In the genomic region with DNA sequence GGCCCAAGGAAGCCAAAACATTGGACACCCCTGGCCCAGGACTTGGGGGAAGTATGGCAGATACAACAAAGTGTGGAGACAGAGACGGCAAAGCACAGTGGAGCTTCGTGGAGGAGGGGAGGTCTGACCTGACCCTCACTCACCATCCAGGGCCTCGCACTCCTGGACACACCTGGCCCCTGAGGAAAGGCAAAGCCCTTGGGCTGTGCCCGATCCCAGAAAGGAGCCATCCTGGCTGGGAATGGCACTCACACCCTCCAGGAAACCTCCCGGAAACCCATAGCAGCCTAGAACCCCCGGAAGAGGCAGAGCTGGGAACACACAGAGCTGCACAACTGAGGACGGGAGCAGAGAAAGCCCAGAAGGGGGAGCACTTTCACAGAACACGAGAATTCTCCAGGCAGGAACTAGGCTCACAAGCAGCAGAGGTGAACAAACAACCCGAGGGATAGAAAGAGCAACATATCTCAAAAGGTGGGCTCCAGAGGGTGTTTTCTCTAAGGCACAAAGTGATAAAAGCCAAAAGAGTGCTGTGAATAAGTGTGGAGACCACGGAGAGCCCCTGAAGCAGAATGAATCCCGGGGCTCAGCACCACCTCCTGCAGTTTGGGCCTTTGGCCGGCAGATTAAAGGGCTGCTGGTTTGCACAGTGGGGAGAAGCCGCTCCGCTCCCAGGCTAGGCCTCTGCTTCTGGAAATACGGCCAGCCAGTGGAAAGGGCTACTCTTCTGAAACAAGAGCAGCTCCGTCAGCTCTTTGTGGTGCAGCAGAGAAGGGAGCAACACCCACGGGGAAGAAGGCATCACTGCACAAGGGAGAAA, we compare ENCODE assay signal across 8 cellular contexts.
DNase-seq lines count a peak whose midpoint lies in the region; ATAC-seq and TF ChIP-seq lines count a peak whose summit lies in the region.

No MANE protein-coding gene starts in this region.

- no peak overlapping the region for H3K4me3 ChIP-seq in WERI-Rb-1 (ENCODE audit: low read depth, low read length)
- no peak overlapping the region for H3K4me3 ChIP-seq in neural progenitor cell

- H3K9me3 Mint-ChIP-seq in neural progenitor cell, result no peaks in the 10 kb centered on the region

- H3K36me3 Mint-ChIP-seq in neural progenitor cell, result peaks cover 18% of the 10 kb centered on the region

- H3K36me3 ChIP-seq in WERI-Rb-1, result peaks cover 98% of the 10 kb centered on the region
- H3K36me3 ChIP-seq in neural progenitor cell, result no peaks in the 10 kb centered on the region

- ATAC-seq in foreskin keratinocyte, result peak; percentile 52

- H4K20me1 ChIP-seq in neural progenitor cell (ENCODE audit: low read depth), result peaks cover 13% of the 10 kb centered on the region

- peaks cover 14% of the 10 kb centered on the region for H3K4me1 Mint-ChIP-seq in neural progenitor cell

- H3K9me3 ChIP-seq in WERI-Rb-1 (ENCODE audit: severe bottlenecking), result no peaks in the 10 kb centered on the region
- H3K9me3 ChIP-seq in neural progenitor cell (ENCODE audit: low read depth), result no peaks in the 10 kb centered on the region

- H3K27ac Mint-ChIP-seq in neural progenitor cell, result peak overlapping the region; percentile 40

- peaks cover 44% of the 10 kb centered on the region for H3F3A ChIP-seq in neural progenitor cell (ENCODE audit: low read depth)

- peak overlapping the region; percentile 39 for H3K4me2 ChIP-seq in neural progenitor cell

- no peaks in the 10 kb centered on the region for H3K27me3 ChIP-seq in WERI-Rb-1 (ENCODE audit: insufficient read depth, low read depth, severe bottlenecking)
- no peaks in the 10 kb centered on the region for H3K27me3 ChIP-seq in foreskin keratinocyte
- H3K27me3 ChIP-seq in neural progenitor cell, result no peaks in the 10 kb centered on the region

- H2AFZ ChIP-seq in neural progenitor cell (replicated peaks), result no peak overlapping the region

- no peak overlapping the region for H3K9ac ChIP-seq in neural progenitor cell

- TF ChIP-seq CTCF in WERI-Rb-1 (IDR thresholded peaks at IDR 0.05; ENCODE audit: low read depth, low read length) (peak; percentile 79), foreskin keratinocyte (conservative IDR thresholded peaks at IDR 0.05) (peak; percentile 65), neural progenitor cell (IDR thresholded peaks at IDR 0.05) (peak; percentile 83)

- no peak overlapping the region for H3K27ac ChIP-seq in WERI-Rb-1
- H3K27ac ChIP-seq in foreskin keratinocyte, result no peak overlapping the region
- peak overlapping the region; percentile 85 for H3K27ac ChIP-seq in neural progenitor cell

- H3K4me1 ChIP-seq in foreskin keratinocyte (no peaks in the 10 kb centered on the region), neural progenitor cell (peaks cover 17% of the 10 kb centered on the region)

- H3K4me3 Mint-ChIP-seq in neural progenitor cell, result peak overlapping the region; percentile 41

- peak; percentile 23 for DNase-seq in NCI-H2107 treated with DMSO at 0.1 percent for 48 hours (lab: John Stamatoyannopoulos, UW; ENCODE audit: unreplicated experiment)
- DNase-seq in NCI-H2107 (lab: John Stamatoyannopoulos, UW), result no peak
- peak; percentile 68 for DNase-seq in HuH-7 (ENCODE audit: low spot score)
- peak; percentile 60 for DNase-seq in WERI-Rb-1
- DNase-seq in foreskin keratinocyte, result peak in 1 of 2 donors; percentile 21
- peak; percentile 80 for DNase-seq in neural progenitor cell (ENCODE audit: low spot score)
- no peak for DNase-seq in NCI-H128 (lab: John Stamatoyannopoulos, UW; ENCODE audit: unreplicated experiment)
- DNase-seq in GM19238 (ENCODE audit: insufficient read length, low spot score), result no peak

- peaks cover 8% of the 10 kb centered on the region for H3K27me3 Mint-ChIP-seq in neural progenitor cell (ENCODE audit: insufficient read depth, low read depth)

- H3K79me2 ChIP-seq in neural progenitor cell (ENCODE audit: low read depth), result no peaks in the 10 kb centered on the region

Comparison
In these comparisons a context has a peak if more than half of its experiments do, and no peak if none do; other contexts are left out.
1. DNase-seq: peak in NCI-H2107 treated with DMSO at 0.1 percent for 48 hours (single experiment), HuH-7 (single experiment), WERI-Rb-1 (single experiment) and neural progenitor cell (single experiment); none in NCI-H2107 (single experiment), NCI-H128 (single experiment) and GM19238 (single experiment).
2. Peak in every context shown above with its lines, with median percentiles within 50 percentile points of each other: CTCF ChIP-seq.